ENCODE assay signal across 8 cellular contexts in genomic region chr11:9758676-9759518, GRCh38.
DNase-seq lines count a peak whose midpoint lies in the region; ATAC-seq lines count a peak whose summit lies in the region.

No MANE protein-coding gene starts in this region.

- H3K4me1 Mint-ChIP-seq in activated CD8-positive, alpha-beta T cell treated with anti-CD3 and anti-CD28 coated beads, Interleukin-2, amount 10 ng/mL, durations not matched to agents 7 days and 5 days (ENCODE audit: low read depth): peaks cover 37% of the 10 kb centered on the region
- H3K4me1 Mint-ChIP-seq in memory B cell: peaks cover 59% of the 10 kb centered on the region

- no peaks in the 10 kb centered on the region for H3K27me3 Mint-ChIP-seq in activated CD8-positive, alpha-beta T cell treated with anti-CD3 and anti-CD28 coated beads, Interleukin-2, amount 10 ng/mL, durations not matched to agents 7 days and 5 days (ENCODE audit: low read depth)
- no peaks in the 10 kb centered on the region for H3K27me3 Mint-ChIP-seq in memory B cell

- POLR2A ChIA-PET in activated CD8-positive, alpha-beta T cell treated with anti-CD3 and anti-CD28 coated beads, Interleukin-2, amount 10 ng/mL, durations not matched to agents 7 days and 5 days (lab: Charles Lee): interaction anchor here (0.6 to 1.6 kb wide), 5 partner anchors 19 to 214 kb away, joined by 3 to 6 read pairs (median 3); partner anchors contain the start of gene WEE1

- DNase-seq in NCI-H2029 (lab: John Stamatoyannopoulos, UW): peak; percentile 44
- DNase-seq in NCI-H2029 treated with DMSO at 0.1 percent for 48 hours (lab: John Stamatoyannopoulos, UW): no peak
- peak; percentile 41 for DNase-seq in NCI-H2196 treated with DMSO at 0.1 percent for 48 hours (lab: John Stamatoyannopoulos, UW; ENCODE audit: unreplicated experiment)
- DNase-seq in activated CD8-positive, alpha-beta T cell treated with anti-CD3 and anti-CD28 coated beads, Interleukin-2, amount 10 ng/mL, durations not matched to agents 7 days and 5 days: peak; percentile 58
- peak; percentile 9 for DNase-seq in effector CD8-positive, alpha-beta T cell (lab: John Stamatoyannopoulos, UW)
- peak; percentile 41 to 53 for DNase-seq in memory B cell (ENCODE audit: low spot score in 2 of 2)
- peak; percentile 36 for DNase-seq in stimulated activated CD8-positive, alpha-beta memory T cell treated with anti-CD3 and anti-CD28 coated beads, Interleukin-4, amount 100 ng/mL, for 24 hours (ENCODE audit: low read depth)

- CTCF ChIA-PET in activated CD8-positive, alpha-beta T cell treated with anti-CD3 and anti-CD28 coated beads, Interleukin-2, amount 10 ng/mL, durations not matched to agents 7 days and 5 days (lab: Charles Lee): interaction anchor here (0.7 to 3.8 kb wide), 26 partner anchors 9 to 608 kb away, joined by 3 to 42 read pairs (median 6); partner anchors contain the start of genes ADM and ZNF143

- H3K36me3 Mint-ChIP-seq in activated CD8-positive, alpha-beta T cell treated with anti-CD3 and anti-CD28 coated beads, Interleukin-2, amount 10 ng/mL, durations not matched to agents 7 days and 5 days (ENCODE audit: low read depth): no peaks in the 10 kb centered on the region
- peaks cover 3% of the 10 kb centered on the region for H3K36me3 Mint-ChIP-seq in memory B cell

- H3K4me3 Mint-ChIP-seq in activated CD8-positive, alpha-beta T cell treated with anti-CD3 and anti-CD28 coated beads, Interleukin-2, amount 10 ng/mL, durations not matched to agents 7 days and 5 days: peak overlapping the region; percentile 70
- H3K4me3 Mint-ChIP-seq in memory B cell: peak overlapping the region; percentile 91

- H3K27ac Mint-ChIP-seq in activated CD8-positive, alpha-beta T cell treated with anti-CD3 and anti-CD28 coated beads, Interleukin-2, amount 10 ng/mL, durations not matched to agents 7 days and 5 days: peak overlapping the region; percentile 75
- peak overlapping the region; percentile 94 for H3K27ac Mint-ChIP-seq in memory B cell

- ATAC-seq in HG02840 (IDR thresholded peaks at IDR 0.05; ENCODE audit: low FRiP score, unreplicated experiment) (peak; percentile 24), memory B cell (ENCODE audit: low read depth) (peak; percentile 7)
- peak; percentile 28 for ATAC-seq in activated CD8-positive, alpha-beta T cell treated with anti-CD3 and anti-CD28 coated beads, Interleukin-2, amount 10 ng/mL, durations not matched to agents 7 days and 5 days

- H3K9me3 Mint-ChIP-seq in activated CD8-positive, alpha-beta T cell treated with anti-CD3 and anti-CD28 coated beads, Interleukin-2, amount 10 ng/mL, durations not matched to agents 7 days and 5 days (ENCODE audit: insufficient read depth): no peaks in the 10 kb centered on the region
- H3K9me3 Mint-ChIP-seq in memory B cell: no peaks in the 10 kb centered on the region
